ENCODE assay signal across 1 cellular context in genomic region chr12:53985358-53985899, GRCh38.
TF ChIP-seq lines count a peak whose summit lies in the region.

No MANE protein-coding gene starts in this region.

TF ChIP-seq in IMR-90, 13 proteins besides CTCF, POLR2A, EP300 and RAD21:
- TF ChIP-seq RCOR1 (IDR thresholded peaks at IDR 0.05; ENCODE audit: insufficient replicate concordance, low read length) (no peak), CEBPB (IDR thresholded peaks at IDR 0.05; ENCODE audit: low read depth, low read length) (no peak), MXI1 (IDR thresholded peaks at IDR 0.05; ENCODE audit: borderline replicate concordance, low read depth, low read length) (no peak), USF2 (IDR thresholded peaks at IDR 0.05; ENCODE audit: low read depth, low read length) (no peak), ELK1 (IDR thresholded peaks at IDR 0.05; ENCODE audit: borderline replicate concordance, low read depth, low read length) (no peak)
